In genomic region chr7:26954929-26955328, GRCh38 we compare ENCODE assay signal across 20 cellular contexts.
A peak's percentile ranks its signal among the peaks of the same experiment; 100 is the strongest.
DNase-seq lines count a peak whose midpoint lies in the region; ATAC-seq, FAIRE-seq and TF ChIP-seq lines count a peak whose summit lies in the region.
"Had no signal": no experiment of that assay in that cellular context is flagged by ENCODE, and none has a peak within 500 bp of the region (broad histone marks: within the 10 kb centered on the region; RNA-seq: fewer than 3 reads in every experiment).

No MANE protein-coding gene starts in this region.

- no peak overlapping the region for H2AFZ ChIP-seq in HepG2 (ENCODE audit: low read length)
- H2AFZ ChIP-seq: GM23338 had no signal

- H3K23ac ChIP-seq in mesendoderm (ENCODE audit: low read length), result no peak overlapping the region

- TF ChIP-seq EP300 in HepG2 (IDR thresholded peaks at IDR 0.05; ENCODE audit: low read depth in 2 of 2, low read length in 2 of 2) (no peak), HepG2 (CRISPR knock-in tag; IDR thresholded peaks at IDR 0.05; ENCODE audit: borderline replicate concordance) (no peak)

- no TSS peak for BruUV-seq in HepG2 (replicated peaks; lab: Mats Ljungman, UMichigan)

- intact Hi-C loops in HepG2 (cut with micrococcal nuclease; ENCODE audit: unreplicated experiment), result no loop called here
- intact Hi-C loops in sciatic nerve (cut with DNase I), result no loop called here

- TF ChIP-seq RAD21 in HepG2 (CRISPR knock-in tag; IDR thresholded peaks at IDR 0.05), result no peak

- no peak overlapping the region for H2BK15ac ChIP-seq in mesendoderm (replicated peaks; ENCODE audit: low read depth)

- DNase-seq in H54 (ENCODE audit: insufficient read length, low spot score) (no peak), HepG2 (ENCODE audit: low spot score) (no peak), mesendoderm (peak; percentile 14), sciatic nerve (ENCODE audit: low spot score) (no peak)
- DNase-seq in stimulated activated naive CD8-positive, alpha-beta T cell treated with anti-CD3 and anti-CD28 coated beads, Interleukin-15, Interleukin-2, amounts not matched to agents 100 U/mL and 50 U/mL, for 24 hours, result no peak
- DNase-seq in stimulated activated CD4-positive, alpha-beta T cell treated with anti-CD3 and anti-CD28 coated beads, Interleukin-2, amount 100 ng/mL, for 48 hours, result no peak
- DNase-seq: 8988T; C1 segment of cervical spinal cord; Calu3; CD4-positive, alpha-beta memory T cell; COR-L47; DMS53; DMS79 treated with DMSO at 0.1 percent for 48 hours; GF-D8; HFFc6 had no signal

- 57% methylated on average over 4 of the region's 4 CpGs for WGBS in HepG2 (ENCODE audit: low lambda C conversion rate)
- WGBS in mesendoderm (ENCODE audit: extremely low coverage, insufficient coverage, low lambda C conversion rate), result no CpG with 5 or more reads among the region's 4 CpGs

- no peak overlapping the region for H2BK5ac ChIP-seq in mesendoderm (ENCODE audit: low read length)

- H2AK5ac ChIP-seq in mesendoderm (ENCODE audit: low read length), result no peak overlapping the region

- H3K4me3 ChIP-seq in HepG2 (replicated peaks in 1 of 3; ENCODE audit: insufficient read depth in 1 of 3, low read depth in 2 of 3, low read length in 3 of 3) (no peak overlapping the region), mesendoderm (ENCODE audit: low read length) (no peak overlapping the region)
- H3K4me3 ChIP-seq: GM23338, HAP-1 had no signal

- H4K5ac ChIP-seq in mesendoderm (ENCODE audit: low read length), result no peak overlapping the region

- TF ChIP-seq POLR2A in H54 (IDR thresholded peaks at IDR 0.05; ENCODE audit: low read depth, low read length) (no peak), HepG2 (IDR thresholded peaks at IDR 0.05; ENCODE audit: insufficient read depth in 1 of 2, low read depth in 2 of 2, low read length in 2 of 2) (no peak)

- H3K4me1 ChIP-seq in HepG2 (ENCODE audit: insufficient read depth, low read length), result peaks cover 13% of the 10 kb centered on the region
- H3K4me1 ChIP-seq in mesendoderm (ENCODE audit: control insufficient read depth, low read depth, low read length), result no peaks in the 10 kb centered on the region

- no peaks in the 10 kb centered on the region for H3K79me1 ChIP-seq in mesendoderm (ENCODE audit: low read length)

- FAIRE-seq in H54 (lab: Jason Lieb, UNC), result peak; percentile 74
- FAIRE-seq in HepG2 (lab: Jason Lieb, UNC), result peak; percentile 8
- FAIRE-seq: GM12891, GM18507 had no signal

- no peak overlapping the region for H4K8ac ChIP-seq in mesendoderm (ENCODE audit: low read depth, low read length)

- H3K79me2 ChIP-seq in HepG2 (ENCODE audit: insufficient read depth, low read length) (no peaks in the 10 kb centered on the region), mesendoderm (ENCODE audit: control insufficient read depth, insufficient read depth, low read length) (no peaks in the 10 kb centered on the region)

- no peaks in the 10 kb centered on the region for H3K36me3 ChIP-seq in HepG2 (replicated peaks in 1 of 2; ENCODE audit: control insufficient read depth in 1 of 2, insufficient read depth in 2 of 2, low read length in 2 of 2)
- H3K36me3 ChIP-seq in mesendoderm (ENCODE audit: control insufficient read depth, insufficient read depth, low read length), result no peaks in the 10 kb centered on the region
- H3K36me3 ChIP-seq: HAP-1 had no signal

- ATAC-seq in HepG2, result no peak
- no peak for ATAC-seq in stimulated activated naive CD8-positive, alpha-beta T cell treated with anti-CD3 and anti-CD28 coated beads, Interleukin-15, Interleukin-2, amounts not matched to agents 100 U/mL and 50 U/mL, for 24 hours
- ATAC-seq in esophagus mucosa, result no peak
- ATAC-seq in sciatic nerve, result no peak
- ATAC-seq: GM23338 had no signal

- POLR2A ChIA-PET in HepG2 (lab: Yijun Ruan, JAX), result no interaction called here

- H3K18ac ChIP-seq in mesendoderm (ENCODE audit: low read length), result no peak overlapping the region

- H4K20me1 ChIP-seq in HepG2 (ENCODE audit: insufficient read depth, low read length), result no peaks in the 10 kb centered on the region

- H2BK120ac ChIP-seq in mesendoderm (ENCODE audit: low read depth, low read length), result no peak overlapping the region

- in situ Hi-C loops in HepG2 (cut with HindIII; ENCODE audit: extremely low pct_ligation_motif_present, low pct_unique_long_range_greater_than_20kb), result no loop called here

- H3K4me2 ChIP-seq in HepG2 (ENCODE audit: low read depth, low read length) (no peak overlapping the region), mesendoderm (ENCODE audit: low read length) (no peak overlapping the region)
- H3K4me2 ChIP-seq: GM23338 had no signal

- CTCF ChIA-PET in HepG2 (lab: Yijun Ruan, JAX; ENCODE audit: low intra/inter-chr PET ratio, low total read pairs), result no interaction called here

- no peaks in the 10 kb centered on the region for H3K9me3 ChIP-seq in HepG2 (ENCODE audit: low read length)
- H3K9me3 ChIP-seq: HAP-1 had no signal

- no peak overlapping the region for H3K27ac ChIP-seq in HepG2 (ENCODE audit: extremely low read length, insufficient read depth, low read length)
- H3K27ac ChIP-seq in mesendoderm (ENCODE audit: low read depth, low read length), result no peak overlapping the region

- H3K4ac ChIP-seq in mesendoderm (ENCODE audit: low read depth, low read length), result no peak overlapping the region

- no peak for TF ChIP-seq CTCF in HepG2 (CRISPR knock-in tag; IDR thresholded peaks at IDR 0.05)

- H3K27me3 ChIP-seq in HepG2 (ENCODE audit: control insufficient read depth in 1 of 2, insufficient read depth in 2 of 2, low read length in 2 of 2) (no peaks in the 10 kb centered on the region), mesendoderm (ENCODE audit: insufficient read depth, low read length, poor library complexity) (no peaks in the 10 kb centered on the region)

- no peak overlapping the region for H3K56ac ChIP-seq in mesendoderm (ENCODE audit: low read length)

- H3K9ac ChIP-seq in HepG2 (ENCODE audit: insufficient read depth, low read depth, low read length) (no peak overlapping the region), mesendoderm (ENCODE audit: low read length) (no peak overlapping the region)

TF ChIP-seq in HepG2, 621 proteins besides CTCF, POLR2A, EP300 and RAD21:
- TF ChIP-seq ZSCAN9 (CRISPR knock-in tag; IDR thresholded peaks at IDR 0.05; ENCODE audit: borderline replicate concordance) (no peak), MAFF (IDR thresholded peaks at IDR 0.05; ENCODE audit: low read depth, low read length) (peak; percentile 33), MAFK (conservative IDR thresholded peaks at IDR 0.05 in 1 of 2, IDR thresholded peaks at IDR 0.05 in 1 of 2; ENCODE audit: low read length in 2 of 2) (peak; percentile 41 to 56; a peak in 3 of 4 replicates)
